ENCODE assay signal across 28 cellular contexts in the genomic region with DNA sequence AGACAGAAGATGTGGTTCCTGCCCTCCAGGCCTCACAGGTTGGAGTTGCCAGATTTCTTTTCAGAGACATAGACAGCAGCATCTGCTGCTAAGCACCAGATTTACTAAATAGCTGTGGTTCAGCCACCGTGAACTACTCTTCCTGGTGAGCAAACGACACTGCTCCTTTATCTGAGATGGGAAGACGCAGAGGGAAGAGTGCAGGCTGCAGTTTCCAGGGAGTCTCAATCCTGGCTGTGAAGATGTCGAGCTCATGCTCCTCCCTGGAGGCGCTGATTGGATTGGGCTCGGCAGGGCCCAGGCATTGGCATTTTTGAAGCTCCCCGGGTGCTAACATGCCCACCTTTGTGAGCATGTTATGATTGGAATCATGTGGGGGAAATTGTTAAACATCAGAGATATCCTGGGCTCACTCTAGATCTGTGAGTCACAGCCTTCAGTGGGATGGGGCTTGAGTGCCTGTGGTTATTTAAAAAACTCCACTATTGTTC.
DNase-seq lines count a peak whose midpoint lies in the region; ATAC-seq and TF ChIP-seq lines count a peak whose summit lies in the region.
"Had no signal": no experiment of that assay in that cellular context is flagged by ENCODE, and none has a peak within 500 bp of the region (broad histone marks: within the 10 kb centered on the region; RNA-seq: fewer than 3 reads in every experiment).

No MANE protein-coding gene starts in this region.

- peak overlapping the region; percentile 26 for H3K4me2 ChIP-seq in neural progenitor cell

- CTCF ChIA-PET in RWPE1 (lab: Yijun Ruan, JAX): interaction anchor here (0.6 kb wide), 1 partner anchor 109 kb away, joined by 4 read pairs; no protein-coding TSS in a partner anchor
- CTCF ChIA-PET in activated CD4-positive, alpha-beta memory T cell treated with anti-CD3 and anti-CD28 coated beads for 36 hours (lab: Charles Lee): no interaction called here

- TF ChIP-seq CTCF in choroid plexus epithelial cell (conservative IDR thresholded peaks at IDR 0.05; ENCODE audit: low read depth, low read length) (no peak), neural progenitor cell (IDR thresholded peaks at IDR 0.05) (no peak), RWPE1 (conservative IDR thresholded peaks at IDR 0.05; ENCODE audit: low read depth) (no peak)

- no peak overlapping the region for H3K9ac ChIP-seq in neural progenitor cell

- POLR2A ChIA-PET in naive thymus-derived CD8-positive, alpha-beta T cell (lab: Charles Lee): no interaction called here
- POLR2A ChIA-PET in RWPE1 (lab: Yijun Ruan, JAX; ENCODE audit: low non-redundant PET): no interaction called here
- POLR2A ChIA-PET in activated CD4-positive, alpha-beta memory T cell treated with anti-CD3 and anti-CD28 coated beads for 36 hours (lab: Charles Lee): no interaction called here

- H3K36me3 Mint-ChIP-seq in neural progenitor cell: no peaks in the 10 kb centered on the region
- H3K36me3 Mint-ChIP-seq in naive thymus-derived CD8-positive, alpha-beta T cell: no peaks in the 10 kb centered on the region
- H3K36me3 Mint-ChIP-seq in activated CD4-positive, alpha-beta memory T cell treated with anti-CD3 and anti-CD28 coated beads for 36 hours: no peaks in the 10 kb centered on the region
- H3K36me3 Mint-ChIP-seq in activated T-helper 17 cell treated with anti-CD3 and anti-CD28 coated beads, Interleukin-2, amount 50 U/mL, for 72 hours (ENCODE audit: low read depth): no peaks in the 10 kb centered on the region
- H3K36me3 Mint-ChIP-seq: activated naive CD8-positive, alpha-beta T cell; CD14-positive monocyte; stimulated activated memory B cell treated with anti-CD40 and anti-IgM and Interleukin-4, amounts not matched to agents 10 μg/mL and 1 μg/mL and 100 μg/mL, for 72 hours; type B pancreatic cell had no signal

- H2AFZ ChIP-seq in neural progenitor cell (replicated peaks): no peak overlapping the region

- H3K4me1 Mint-ChIP-seq in neural progenitor cell: peaks cover 35% of the 10 kb centered on the region
- H3K4me1 Mint-ChIP-seq in naive thymus-derived CD8-positive, alpha-beta T cell: no peaks in the 10 kb centered on the region
- no peaks in the 10 kb centered on the region for H3K4me1 Mint-ChIP-seq in activated CD4-positive, alpha-beta memory T cell treated with anti-CD3 and anti-CD28 coated beads for 36 hours (ENCODE audit: low read depth)
- H3K4me1 Mint-ChIP-seq in activated T-helper 17 cell treated with anti-CD3 and anti-CD28 coated beads, Interleukin-2, amount 50 U/mL, for 72 hours: no peaks in the 10 kb centered on the region
- H3K4me1 Mint-ChIP-seq: CD14-positive monocyte; stimulated activated memory B cell treated with anti-CD40 and anti-IgM and Interleukin-4, amounts not matched to agents 10 μg/mL and 1 μg/mL and 100 μg/mL, for 72 hours had no signal

- intact Hi-C loops in activated CD4-positive, alpha-beta memory T cell treated with anti-CD3 and anti-CD28 coated beads for 36 hours (cut with micrococcal nuclease): no loop called here

- H3K9me3 ChIP-seq in neural progenitor cell (ENCODE audit: low read depth): no peaks in the 10 kb centered on the region
- H3K9me3 ChIP-seq: heart right ventricle had no signal

- no peaks in the 10 kb centered on the region for H3K27me3 ChIP-seq in neural progenitor cell
- H3K27me3 ChIP-seq: dorsolateral prefrontal cortex had no signal

- H4K20me1 ChIP-seq in neural progenitor cell (ENCODE audit: low read depth): no peaks in the 10 kb centered on the region

- H3K27ac ChIP-seq in neural progenitor cell (peak overlapping the region; percentile 8), RWPE1 (no peak overlapping the region)
- H3K27ac ChIP-seq: dorsolateral prefrontal cortex, heart right ventricle had no signal

- peak; percentile 31 for DNase-seq in EL
- DNase-seq in NCI-H226: peak; percentile 72
- DNase-seq in choroid plexus epithelial cell (ENCODE audit: low read depth): peak; percentile 2
- DNase-seq in neural progenitor cell (ENCODE audit: low spot score): peak; percentile 48
- DNase-seq in naive thymus-derived CD8-positive, alpha-beta T cell: no peak
- no peak for DNase-seq in RWPE1 (ENCODE audit: low spot score)
- DNase-seq in activated CD4-positive, alpha-beta memory T cell treated with anti-CD3 and anti-CD28 coated beads for 36 hours: no peak
- DNase-seq: activated CD4-positive, alpha-beta T cell treated with anti-CD3 and anti-CD28 coated beads for 1 hour; activated CD8-positive, alpha-beta T cell treated with anti-CD3 and anti-CD28 coated beads for 36 hours; aorta; cerebellar nuclear complex; dorsolateral prefrontal cortex; heart right ventricle; left cardiac atrium; NCI-H1048; NCI-H2081; NCI-H2227 treated with DMSO at 0.1 percent for 48 hours; NCI-H69; RPMI8226; stimulated activated CD4-positive, alpha-beta T cell treated with anti-CD3 and anti-CD28 coated beads, Interleukin-4, amount 100 ng/mL, for 4 hours; substantia nigra had no signal

- H3K4me3 Mint-ChIP-seq in neural progenitor cell: no peak overlapping the region
- H3K4me3 Mint-ChIP-seq in naive thymus-derived CD8-positive, alpha-beta T cell: no peak overlapping the region
- H3K4me3 Mint-ChIP-seq in activated CD4-positive, alpha-beta memory T cell treated with anti-CD3 and anti-CD28 coated beads for 36 hours: no peak overlapping the region
- no peak overlapping the region for H3K4me3 Mint-ChIP-seq in activated T-helper 17 cell treated with anti-CD3 and anti-CD28 coated beads, Interleukin-2, amount 50 U/mL, for 72 hours
- H3K4me3 Mint-ChIP-seq: activated CD8-positive, alpha-beta T cell treated with anti-CD3 and anti-CD28 coated beads for 36 hours; activated naive CD8-positive, alpha-beta T cell; CD14-positive monocyte; stimulated activated memory B cell treated with anti-CD40 and anti-IgM and Interleukin-4, amounts not matched to agents 10 μg/mL and 1 μg/mL and 100 μg/mL, for 72 hours; type B pancreatic cell had no signal

- H3K4me3 ChIP-seq in choroid plexus epithelial cell (ENCODE audit: low read depth, low read length) (no peak overlapping the region), neural progenitor cell (no peak overlapping the region)
- H3K4me3 ChIP-seq: dorsolateral prefrontal cortex, heart right ventricle had no signal

- no peaks in the 10 kb centered on the region for H3K9me3 Mint-ChIP-seq in neural progenitor cell
- H3K9me3 Mint-ChIP-seq in naive thymus-derived CD8-positive, alpha-beta T cell: no peaks in the 10 kb centered on the region
- H3K9me3 Mint-ChIP-seq in activated CD4-positive, alpha-beta memory T cell treated with anti-CD3 and anti-CD28 coated beads for 36 hours: no peaks in the 10 kb centered on the region
- no peaks in the 10 kb centered on the region for H3K9me3 Mint-ChIP-seq in activated T-helper 17 cell treated with anti-CD3 and anti-CD28 coated beads, Interleukin-2, amount 50 U/mL, for 72 hours
- H3K9me3 Mint-ChIP-seq: activated CD8-positive, alpha-beta T cell treated with anti-CD3 and anti-CD28 coated beads for 36 hours; stimulated activated memory B cell treated with anti-CD40 and anti-IgM and Interleukin-4, amounts not matched to agents 10 μg/mL and 1 μg/mL and 100 μg/mL, for 72 hours; type B pancreatic cell had no signal

- peak overlapping the region; percentile 82 for H3K27ac Mint-ChIP-seq in neural progenitor cell
- H3K27ac Mint-ChIP-seq in naive thymus-derived CD8-positive, alpha-beta T cell: no peak overlapping the region
- no peak overlapping the region for H3K27ac Mint-ChIP-seq in activated CD4-positive, alpha-beta memory T cell treated with anti-CD3 and anti-CD28 coated beads for 36 hours
- H3K27ac Mint-ChIP-seq in activated T-helper 17 cell treated with anti-CD3 and anti-CD28 coated beads, Interleukin-2, amount 50 U/mL, for 72 hours: no peak overlapping the region
- H3K27ac Mint-ChIP-seq: activated CD8-positive, alpha-beta T cell treated with anti-CD3 and anti-CD28 coated beads for 36 hours; activated naive CD8-positive, alpha-beta T cell; CD14-positive monocyte; progenitor cell of endocrine pancreas; stimulated activated memory B cell treated with anti-CD40 and anti-IgM and Interleukin-4, amounts not matched to agents 10 μg/mL and 1 μg/mL and 100 μg/mL, for 72 hours; type B pancreatic cell had no signal

- no peak for ATAC-seq in naive thymus-derived CD8-positive, alpha-beta T cell
- no peak for ATAC-seq in activated T-helper 17 cell treated with anti-CD3 and anti-CD28 coated beads, Interleukin-2, amount 50 U/mL, for 72 hours (replicated peaks)
- ATAC-seq: activated CD8-positive, alpha-beta T cell treated with anti-CD3 and anti-CD28 coated beads for 36 hours; heart right ventricle; left cardiac atrium; sciatic nerve; stimulated activated memory B cell treated with anti-CD40 and anti-IgM and Interleukin-4, amounts not matched to agents 10 μg/mL and 1 μg/mL and 100 μg/mL, for 72 hours had no signal

- peaks cover 2% of the 10 kb centered on the region for H3K27me3 Mint-ChIP-seq in neural progenitor cell (ENCODE audit: insufficient read depth, low read depth)
- peaks cover 0 to 1% (median 0%) of the 10 kb centered on the region in 5 donors for H3K27me3 Mint-ChIP-seq in naive thymus-derived CD8-positive, alpha-beta T cell
- peaks cover 1% of the 10 kb centered on the region for H3K27me3 Mint-ChIP-seq in activated CD4-positive, alpha-beta memory T cell treated with anti-CD3 and anti-CD28 coated beads for 36 hours
- H3K27me3 Mint-ChIP-seq in activated T-helper 17 cell treated with anti-CD3 and anti-CD28 coated beads, Interleukin-2, amount 50 U/mL, for 72 hours: peaks cover 3% of the 10 kb centered on the region
- H3K27me3 Mint-ChIP-seq: activated CD8-positive, alpha-beta T cell treated with anti-CD3 and anti-CD28 coated beads for 36 hours; activated naive CD8-positive, alpha-beta T cell; stimulated activated memory B cell treated with anti-CD40 and anti-IgM and Interleukin-4, amounts not matched to agents 10 μg/mL and 1 μg/mL and 100 μg/mL, for 72 hours; type B pancreatic cell had no signal

- H3F3A ChIP-seq in neural progenitor cell (ENCODE audit: low read depth): no peaks in the 10 kb centered on the region

- H3K36me3 ChIP-seq in neural progenitor cell: no peaks in the 10 kb centered on the region
- H3K36me3 ChIP-seq: heart right ventricle had no signal

- peaks cover 24% of the 10 kb centered on the region for H3K4me1 ChIP-seq in neural progenitor cell
- H3K4me1 ChIP-seq: heart right ventricle had no signal

- no peaks in the 10 kb centered on the region for H3K79me2 ChIP-seq in neural progenitor cell (ENCODE audit: low read depth)

Comparison
In these comparisons a context has a peak if more than half of its experiments do, and no peak if none do; other contexts are left out.
1. DNase-seq: peak in EL (single experiment), NCI-H226 (single experiment), choroid plexus epithelial cell (single experiment) and neural progenitor cell (single experiment); none in naive thymus-derived CD8-positive, alpha-beta T cell (0 of 10), RWPE1 (single experiment) and activated CD4-positive, alpha-beta memory T cell treated with anti-CD3 and anti-CD28 coated beads for 36 hours (single experiment).